Comparison of ENCODE assay signal across 1 cellular context in genomic region chr3:125374996-125375941, GRCh38.
TF ChIP-seq lines count a peak whose summit lies in the region.

ZNF148 (minus strand) TSS chr3:125375325; CDS start chr3:125313640, 61,685 bp downstream.

TF ChIP-seq in A549, 52 proteins besides CTCF, POLR2A, EP300 and RAD21 (continued from another document):
- TF ChIP-seq, protein P1, sequence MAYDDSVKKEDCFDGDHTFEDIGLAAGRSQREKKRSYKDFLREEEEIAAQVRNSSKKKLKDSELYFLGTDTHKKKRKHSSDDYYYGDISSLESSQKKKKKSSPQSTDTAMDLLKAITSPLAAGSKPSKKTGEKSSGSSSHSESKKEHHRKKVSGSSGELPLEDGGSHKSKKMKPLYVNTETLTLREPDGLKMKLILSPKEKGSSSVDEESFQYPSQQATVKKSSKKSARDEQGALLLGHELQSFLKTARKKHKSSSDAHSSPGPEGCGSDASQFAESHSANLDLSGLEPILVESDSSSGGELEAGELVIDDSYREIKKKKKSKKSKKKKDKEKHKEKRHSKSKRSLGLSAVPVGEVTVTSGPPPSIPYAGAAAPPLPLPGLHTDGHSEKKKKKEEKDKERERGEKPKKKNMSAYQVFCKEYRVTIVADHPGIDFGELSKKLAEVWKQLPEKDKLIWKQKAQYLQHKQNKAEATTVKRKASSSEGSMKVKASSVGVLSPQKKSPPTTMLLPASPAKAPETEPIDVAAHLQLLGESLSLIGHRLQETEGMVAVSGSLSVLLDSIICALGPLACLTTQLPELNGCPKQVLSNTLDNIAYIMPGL (CRISPR knock-in tag; IDR thresholded peaks at IDR 0.05; ENCODE audit: borderline replicate concordance), result peak; percentile 37; the same call in 1 of the 2 replicates
- TF ChIP-seq RFX5 (IDR thresholded peaks at IDR 0.05) (no peak), E2F6 (IDR thresholded peaks at IDR 0.05; ENCODE audit: borderline replicate concordance, low read depth) (peak; percentile 23; the same call in 1 of the 2 replicates), KDM1A (IDR thresholded peaks at IDR 0.05; ENCODE audit: low read depth) (no peak), HES2 (IDR thresholded peaks at IDR 0.05) (no peak), JUN (IDR thresholded peaks at IDR 0.05) (peak; percentile 32 to 82; a peak in 3 of 5 replicates), CBX8 (IDR thresholded peaks at IDR 0.05) (no peak), FOSL2 (IDR thresholded peaks at IDR 0.05) (no peak), FOSL2 (CRISPR knock-in tag; IDR thresholded peaks at IDR 0.05) (no peak), JUNB (IDR thresholded peaks at IDR 0.05) (no peak), MAX (IDR thresholded peaks at IDR 0.05) (peak; percentile 82), REST (IDR thresholded peaks at IDR 0.05) (no peak)
